Comparison of ENCODE assay signal across 25 cellular contexts in the genomic region with DNA sequence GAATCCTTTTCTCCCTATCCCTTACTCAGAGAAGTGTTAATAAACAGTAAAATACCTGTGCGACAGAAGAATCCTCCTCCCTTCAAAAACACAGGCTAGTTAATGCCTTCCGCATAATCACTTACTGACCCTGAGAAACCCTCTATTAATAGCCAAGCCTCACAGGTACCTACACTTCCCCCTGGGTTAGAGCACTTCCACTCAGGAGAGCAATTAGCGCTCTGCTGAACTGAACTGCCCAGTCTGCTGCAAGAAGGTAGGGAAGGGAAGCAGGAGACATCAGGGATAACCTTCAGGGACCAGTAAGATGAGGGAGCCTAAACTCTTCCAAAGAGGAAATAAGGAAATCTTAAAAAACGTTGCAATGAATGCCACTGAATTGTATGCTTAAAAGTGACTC.
"Had no signal": no experiment of that assay in that cellular context is flagged by ENCODE, and none has a peak within 500 bp of the region (broad histone marks: within the 10 kb centered on the region; RNA-seq: fewer than 3 reads in every experiment).

No MANE protein-coding gene starts in this region.

- H3K36me3 Mint-ChIP-seq: activated CD8-positive, alpha-beta memory T cell treated with anti-CD3 and anti-CD28 coated beads, Interleukin-2, amount 10 ng/mL, durations not matched to agents 7 days and 5 days; activated naive CD4-positive, alpha-beta T cell treated with anti-CD3 and anti-CD28 coated beads, Interleukin-2, amount 50 U/mL, for 24 hours had no signal

- H3K9me3 Mint-ChIP-seq: activated B cell treated with CpG ODN at 0.5 μM for 24 hours; activated naive CD4-positive, alpha-beta T cell treated with anti-CD3 and anti-CD28 coated beads, Interleukin-2, amount 50 U/mL, for 24 hours; activated T-cell treated with anti-CD3 and anti-CD28 coated beads, Interleukin-2, amount 50 U/mL, for 24 hours; activated T-helper 1 cell treated with anti-CD3 and anti-CD28 coated beads, Interleukin-12 subunit alpha, Interleukin-12 subunit beta, Interleukin-2, Interleukin-4 antibody, amounts not matched to agents 30 ng/mL and 10 ng/mL and 1 ng/mL, durations not matched to agents 14 hours and 24 hours and 36 hours had no signal

- H3K4me1 Mint-ChIP-seq: activated B cell treated with CpG ODN at 0.5 μM for 24 hours; activated CD4-positive, alpha-beta T cell treated with anti-CD3 and anti-CD28 coated beads, Interleukin-2, amount 10 ng/mL, durations not matched to agents 24 days and 14 days; activated CD8-positive, alpha-beta memory T cell treated with anti-CD3 and anti-CD28 coated beads, Interleukin-2, amount 10 ng/mL, durations not matched to agents 7 days and 5 days; activated naive CD4-positive, alpha-beta T cell treated with anti-CD3 and anti-CD28 coated beads, Interleukin-2, amount 50 U/mL, for 24 hours had no signal

- H3K36me3 ChIP-seq: breast epithelium, Peyer's patch had no signal

- H3K27ac ChIP-seq: breast epithelium, Peyer's patch had no signal

- H3K27ac Mint-ChIP-seq: activated B cell treated with CpG ODN at 0.5 μM for 24 hours; activated CD4-positive, alpha-beta T cell treated with anti-CD3 and anti-CD28 coated beads, Interleukin-2, amount 10 ng/mL, durations not matched to agents 24 days and 14 days; activated CD8-positive, alpha-beta memory T cell treated with anti-CD3 and anti-CD28 coated beads, Interleukin-2, amount 10 ng/mL, durations not matched to agents 7 days and 5 days; activated naive CD4-positive, alpha-beta T cell treated with anti-CD3 and anti-CD28 coated beads, Interleukin-2, amount 50 U/mL, for 24 hours; activated T-cell treated with anti-CD3 and anti-CD28 coated beads, Interleukin-2, amount 50 U/mL, for 24 hours; activated T-helper 1 cell treated with anti-CD3 and anti-CD28 coated beads, Interleukin-12 subunit alpha, Interleukin-12 subunit beta, Interleukin-2, Interleukin-4 antibody, amounts not matched to agents 30 ng/mL and 10 ng/mL and 1 ng/mL, durations not matched to agents 14 hours and 24 hours and 36 hours; T-helper 17 cell had no signal

- H3K27me3 ChIP-seq: breast epithelium, Peyer's patch had no signal

- H3K4me3 ChIP-seq: breast epithelium, Peyer's patch had no signal

- H3K4me3 Mint-ChIP-seq: activated B cell treated with CpG ODN at 0.5 μM for 24 hours; activated CD4-positive, alpha-beta T cell treated with anti-CD3 and anti-CD28 coated beads, Interleukin-2, amount 10 ng/mL, durations not matched to agents 24 days and 14 days; activated CD8-positive, alpha-beta memory T cell treated with anti-CD3 and anti-CD28 coated beads, Interleukin-2, amount 10 ng/mL, durations not matched to agents 7 days and 5 days; activated naive CD4-positive, alpha-beta T cell treated with anti-CD3 and anti-CD28 coated beads, Interleukin-2, amount 50 U/mL, for 24 hours; activated T-cell treated with anti-CD3 and anti-CD28 coated beads, Interleukin-2, amount 50 U/mL, for 24 hours; activated T-helper 1 cell treated with anti-CD3 and anti-CD28 coated beads, Interleukin-12 subunit alpha, Interleukin-12 subunit beta, Interleukin-2, Interleukin-4 antibody, amounts not matched to agents 30 ng/mL and 10 ng/mL and 1 ng/mL, durations not matched to agents 14 hours and 24 hours and 36 hours; T-helper 17 cell had no signal

- H3K27me3 Mint-ChIP-seq: activated B cell treated with CpG ODN at 0.5 μM for 24 hours; activated CD8-positive, alpha-beta memory T cell treated with anti-CD3 and anti-CD28 coated beads, Interleukin-2, amount 10 ng/mL, durations not matched to agents 7 days and 5 days; activated naive CD4-positive, alpha-beta T cell treated with anti-CD3 and anti-CD28 coated beads, Interleukin-2, amount 50 U/mL, for 24 hours; activated T-cell treated with anti-CD3 and anti-CD28 coated beads, Interleukin-2, amount 50 U/mL, for 24 hours had no signal

- DNase-seq: activated B cell treated with CpG ODN at 0.5 μM for 24 hours; activated CD4-positive, alpha-beta T cell treated with anti-CD3 and anti-CD28 coated beads for 1 hour; activated CD4-positive, alpha-beta T cell treated with anti-CD3 and anti-CD28 coated beads, Interleukin-2, amount 10 ng/mL, durations not matched to agents 24 days and 14 days; activated CD4-positive, alpha-beta T cell treated with anti-CD3 and anti-CD28 coated beads, Interleukin-2, amount 50 U/mL, for 48 hours; activated CD8-positive, alpha-beta memory T cell treated with anti-CD3 and anti-CD28 coated beads, Interleukin-2, amount 10 ng/mL, durations not matched to agents 7 days and 5 days; activated effector memory CD4-positive, alpha-beta T cell treated with Interleukin-2 at 50 U/mL for 16 hours; activated naive CD4-positive, alpha-beta T cell; activated T-cell treated with anti-CD3 and anti-CD28 coated beads, Interleukin-2, amount 50 U/mL, for 24 hours; aorta; central memory CD4-positive, alpha-beta T cell; IMR-90; Kasumi-1; KBM-7; NCI-H1105 treated with DMSO at 0.1 percent for 48 hours; NCI-H1694; NCI-H2029; NCI-H226; NCI-H526; Peyer's patch; SHP77 treated with DMSO at 0.1 percent for 48 hours; T-helper 17 cell; T-helper 9 cell had no signal

- H3K9me3 ChIP-seq: breast epithelium, Peyer's patch had no signal
